ENCODE assay signal across 35 cellular contexts in genomic region chr18:38290229-38290628, GRCh38.
"Had no signal": no experiment of that assay in that cellular context is flagged by ENCODE, and none has a peak within 500 bp of the region (broad histone marks: within the 10 kb centered on the region; RNA-seq: fewer than 3 reads in every experiment).

No MANE protein-coding gene starts in this region.

- H3K27me3 ChIP-seq: ascending aorta had no signal

- H3K27ac ChIP-seq: ascending aorta, VCaP had no signal

- H3K4me3 ChIP-seq: ascending aorta had no signal

- ATAC-seq: activated CD8-positive, alpha-beta T cell treated with anti-CD3 and anti-CD28 coated beads for 36 hours; activated naive CD8-positive, alpha-beta T cell treated with anti-CD3 and anti-CD28 coated beads, Interleukin-2, amount 50 U/mL, for 24 hours; activated T-cell treated with anti-CD3 and anti-CD28 coated beads, Interleukin-2, amount 50 U/mL, for 4 hours; activated T-cell treated with anti-CD3 and anti-CD28 coated beads, Interleukin-2, amount 50 U/mL, for 72 hours; activated T-helper 17 cell treated with anti-CD3 and anti-CD28 coated beads, Interleukin-2, amount 50 U/mL, for 72 hours had no signal

- H3K27ac Mint-ChIP-seq: activated B cell treated with CpG ODN at 0.5 μM for 24 hours; activated CD4-positive, alpha-beta memory T cell treated with anti-CD3 and anti-CD28 coated beads for 36 hours; activated CD4-positive, alpha-beta T cell treated with anti-CD3 and anti-CD28 coated beads, Interleukin-2, amount 10 ng/mL, durations not matched to agents 24 days and 14 days; activated CD8-positive, alpha-beta T cell treated with anti-CD3 and anti-CD28 coated beads for 36 hours; activated naive CD4-positive, alpha-beta T cell treated with anti-CD3 and anti-CD28 coated beads, Interleukin-2, amount 10 ng/mL, durations not matched to agents 7 days and 5 days; activated naive CD4-positive, alpha-beta T cell treated with anti-CD3 and anti-CD28 coated beads, Interleukin-2, amount 50 U/mL, for 24 hours; activated naive CD8-positive, alpha-beta T cell; activated naive CD8-positive, alpha-beta T cell treated with anti-CD3 and anti-CD28 coated beads, Interleukin-2, amount 10 ng/mL, durations not matched to agents 7 days and 5 days; activated naive CD8-positive, alpha-beta T cell treated with anti-CD3 and anti-CD28 coated beads, Interleukin-2, amount 50 U/mL, for 24 hours; activated T-cell treated with anti-CD3 and anti-CD28 coated beads, Interleukin-2, amount 50 U/mL, for 72 hours; activated T-helper 1 cell treated with anti-CD3 and anti-CD28 coated beads, Interleukin-12 subunit alpha, Interleukin-12 subunit beta, Interleukin-2, Interleukin-4 antibody, amounts not matched to agents 30 ng/mL and 10 ng/mL and 1 ng/mL, durations not matched to agents 14 hours and 24 hours and 36 hours; activated T-helper 17 cell treated with anti-CD3 and anti-CD28 coated beads, Interleukin-2, amount 50 U/mL, for 72 hours; brain; T-helper 1 cell treated with Interleukin-12 subunit alpha and Interleukin-12 subunit beta and Interleukin-4 antibody, amounts not matched to agents 30 μg/mL and 1 μg/mL, for 36 hours; T-helper 2 cell treated with Interferon-gamma antibody and Interleukin-4, amounts not matched to agents 5 μg/mL and 100 μg/mL, for 36 hours had no signal

- H3K4me1 ChIP-seq: ascending aorta had no signal

- H3K9me3 Mint-ChIP-seq: activated CD4-positive, alpha-beta T cell treated with anti-CD3 and anti-CD28 coated beads, Interleukin-2, amount 10 ng/mL, durations not matched to agents 24 days and 14 days; activated naive CD4-positive, alpha-beta T cell treated with anti-CD3 and anti-CD28 coated beads, Interleukin-2, amount 10 ng/mL, durations not matched to agents 7 days and 5 days; brain; T-helper 2 cell treated with Interferon-gamma antibody and Interleukin-4, amounts not matched to agents 5 μg/mL and 100 μg/mL, for 36 hours had no signal

- H3K36me3 ChIP-seq: ascending aorta had no signal

- H3K9me3 ChIP-seq: ascending aorta had no signal

- H3K4me3 Mint-ChIP-seq: activated B cell treated with CpG ODN at 0.5 μM for 24 hours; activated CD4-positive, alpha-beta memory T cell treated with anti-CD3 and anti-CD28 coated beads for 36 hours; activated CD4-positive, alpha-beta T cell treated with anti-CD3 and anti-CD28 coated beads, Interleukin-2, amount 10 ng/mL, durations not matched to agents 24 days and 14 days; activated CD8-positive, alpha-beta T cell treated with anti-CD3 and anti-CD28 coated beads for 36 hours; activated naive CD4-positive, alpha-beta T cell treated with anti-CD3 and anti-CD28 coated beads, Interleukin-2, amount 10 ng/mL, durations not matched to agents 7 days and 5 days; activated naive CD4-positive, alpha-beta T cell treated with anti-CD3 and anti-CD28 coated beads, Interleukin-2, amount 50 U/mL, for 24 hours; activated naive CD8-positive, alpha-beta T cell; activated naive CD8-positive, alpha-beta T cell treated with anti-CD3 and anti-CD28 coated beads, Interleukin-2, amount 10 ng/mL, durations not matched to agents 7 days and 5 days; activated naive CD8-positive, alpha-beta T cell treated with anti-CD3 and anti-CD28 coated beads, Interleukin-2, amount 50 U/mL, for 24 hours; activated T-cell treated with anti-CD3 and anti-CD28 coated beads, Interleukin-2, amount 50 U/mL, for 4 hours; activated T-cell treated with anti-CD3 and anti-CD28 coated beads, Interleukin-2, amount 50 U/mL, for 72 hours; activated T-helper 1 cell treated with anti-CD3 and anti-CD28 coated beads, Interleukin-12 subunit alpha, Interleukin-12 subunit beta, Interleukin-2, Interleukin-4 antibody, amounts not matched to agents 30 ng/mL and 10 ng/mL and 1 ng/mL, durations not matched to agents 14 hours and 24 hours and 36 hours; activated T-helper 17 cell treated with anti-CD3 and anti-CD28 coated beads, Interleukin-2, amount 50 U/mL, for 72 hours; brain; T-helper 1 cell treated with Interleukin-12 subunit alpha and Interleukin-12 subunit beta and Interleukin-4 antibody, amounts not matched to agents 30 μg/mL and 1 μg/mL, for 36 hours; T-helper 2 cell treated with Interferon-gamma antibody and Interleukin-4, amounts not matched to agents 5 μg/mL and 100 μg/mL, for 36 hours had no signal

- H3K27me3 Mint-ChIP-seq: activated B cell treated with CpG ODN at 0.5 μM for 24 hours; activated CD4-positive, alpha-beta memory T cell treated with anti-CD3 and anti-CD28 coated beads for 36 hours; activated CD4-positive, alpha-beta T cell treated with anti-CD3 and anti-CD28 coated beads, Interleukin-2, amount 10 ng/mL, durations not matched to agents 24 days and 14 days; activated CD8-positive, alpha-beta T cell treated with anti-CD3 and anti-CD28 coated beads for 36 hours; activated naive CD4-positive, alpha-beta T cell treated with anti-CD3 and anti-CD28 coated beads, Interleukin-2, amount 10 ng/mL, durations not matched to agents 7 days and 5 days; activated naive CD4-positive, alpha-beta T cell treated with anti-CD3 and anti-CD28 coated beads, Interleukin-2, amount 50 U/mL, for 24 hours; activated naive CD8-positive, alpha-beta T cell; activated naive CD8-positive, alpha-beta T cell treated with anti-CD3 and anti-CD28 coated beads, Interleukin-2, amount 10 ng/mL, durations not matched to agents 7 days and 5 days; activated naive CD8-positive, alpha-beta T cell treated with anti-CD3 and anti-CD28 coated beads, Interleukin-2, amount 50 U/mL, for 24 hours; activated T-helper 17 cell treated with anti-CD3 and anti-CD28 coated beads, Interleukin-2, amount 50 U/mL, for 72 hours; brain had no signal

- H3K4me1 Mint-ChIP-seq: activated B cell treated with CpG ODN at 0.5 μM for 24 hours; activated CD4-positive, alpha-beta T cell treated with anti-CD3 and anti-CD28 coated beads, Interleukin-2, amount 10 ng/mL, durations not matched to agents 24 days and 14 days; activated naive CD4-positive, alpha-beta T cell treated with anti-CD3 and anti-CD28 coated beads, Interleukin-2, amount 10 ng/mL, durations not matched to agents 7 days and 5 days; activated naive CD4-positive, alpha-beta T cell treated with anti-CD3 and anti-CD28 coated beads, Interleukin-2, amount 50 U/mL, for 24 hours; activated naive CD8-positive, alpha-beta T cell treated with anti-CD3 and anti-CD28 coated beads, Interleukin-2, amount 10 ng/mL, durations not matched to agents 7 days and 5 days; activated naive CD8-positive, alpha-beta T cell treated with anti-CD3 and anti-CD28 coated beads, Interleukin-2, amount 50 U/mL, for 24 hours; activated T-helper 17 cell treated with anti-CD3 and anti-CD28 coated beads, Interleukin-2, amount 50 U/mL, for 72 hours; brain had no signal

- H3K36me3 Mint-ChIP-seq: activated CD4-positive, alpha-beta memory T cell treated with anti-CD3 and anti-CD28 coated beads for 36 hours; activated naive CD4-positive, alpha-beta T cell treated with anti-CD3 and anti-CD28 coated beads, Interleukin-2, amount 10 ng/mL, durations not matched to agents 7 days and 5 days; activated naive CD4-positive, alpha-beta T cell treated with anti-CD3 and anti-CD28 coated beads, Interleukin-2, amount 50 U/mL, for 24 hours; activated naive CD8-positive, alpha-beta T cell; activated naive CD8-positive, alpha-beta T cell treated with anti-CD3 and anti-CD28 coated beads, Interleukin-2, amount 10 ng/mL, durations not matched to agents 7 days and 5 days; brain had no signal

- FAIRE-seq: TTC549 had no signal

- DNase-seq: activated B cell treated with CpG ODN at 0.5 μM for 24 hours; activated CD4-positive, alpha-beta memory T cell treated with anti-CD3 and anti-CD28 coated beads for 36 hours; activated CD4-positive, alpha-beta T cell treated with anti-CD3 and anti-CD28 coated beads for 4 hours; activated CD4-positive, alpha-beta T cell treated with anti-CD3 and anti-CD28 coated beads, Interleukin-2, amount 10 ng/mL, durations not matched to agents 24 days and 14 days; activated CD4-positive, alpha-beta T cell treated with anti-CD3 and anti-CD28 coated beads, Interleukin-2, amount 50 U/mL, for 1 hour; activated CD4-positive, alpha-beta T cell treated with anti-CD3 and anti-CD28 coated beads, Interleukin-2, amount 50 U/mL, for 4 hours; activated CD4-positive, CD25-positive, alpha-beta regulatory T cell treated with anti-CD3 and anti-CD28 coated beads, Interleukin-2, amount 50 U/mL, for 72 hours; activated CD8-positive, alpha-beta memory T cell treated with anti-CD3 and anti-CD28 coated beads, Interleukin-2, amount 50 U/mL, for 4 hours; activated CD8-positive, alpha-beta T cell treated with anti-CD3 and anti-CD28 coated beads for 36 hours; activated effector memory CD4-positive, alpha-beta T cell treated with Interleukin-2 at 50 U/mL for 16 hours; activated gamma-delta T cell; activated naive CD4-positive, alpha-beta T cell treated with anti-CD3 and anti-CD28 coated beads, Interleukin-2, amount 10 ng/mL, durations not matched to agents 7 days and 5 days; activated naive CD4-positive, alpha-beta T cell treated with Interleukin-2 at 50 U/mL for 16 hours; activated naive CD8-positive, alpha-beta T cell treated with anti-CD3 and anti-CD28 coated beads, Interleukin-2, amount 10 ng/mL, durations not matched to agents 7 days and 5 days; activated naive CD8-positive, alpha-beta T cell treated with anti-CD3 and anti-CD28 coated beads, Interleukin-2, amount 50 U/mL, for 24 hours; activated T-cell treated with anti-CD3 and anti-CD28 coated beads for 4 hours; activated T-cell treated with anti-CD3 and anti-CD28 coated beads, Interleukin-2, amount 50 U/mL, for 1 hour; activated T-cell treated with anti-CD3 and anti-CD28 coated beads, Interleukin-2, amount 50 U/mL, for 4 hours; activated T-cell treated with anti-CD3 and anti-CD28 coated beads, Interleukin-2, amount 50 U/mL, for 72 hours; amygdala; anterior cingulate cortex; central memory CD4-positive, alpha-beta T cell; T-helper 1 cell; T-helper 2 cell; T-helper 9 cell had no signal
